1 cellular context compared by ENCODE assay signal in genomic region chr11:122181893-122182292, GRCh38.
TF ChIP-seq lines count a peak whose summit lies in the region.

No MANE protein-coding gene starts in this region.

TF ChIP-seq in K562, 482 proteins besides CTCF, POLR2A, EP300 and RAD21:
- TF ChIP-seq SMAD2 (IDR thresholded peaks at IDR 0.05; ENCODE audit: low read depth, low read length), result no peak
- no peak for TF ChIP-seq FUS (optimal IDR thresholded peaks at IDR 0.05; ENCODE audit: low read depth, low read length)
- no peak for TF ChIP-seq MEIS2 (IDR thresholded peaks at IDR 0.05; ENCODE audit: partially characterized antibody)
- TF ChIP-seq NELFE (IDR thresholded peaks at IDR 0.05; ENCODE audit: insufficient read depth, insufficient read length), result no peak
- TF ChIP-seq C11orf30 (IDR thresholded peaks at IDR 0.05; ENCODE audit: low read depth), result peak; percentile 35; the same call in 1 of the 2 replicates
- peak; percentile 58 for TF ChIP-seq MAFF (IDR thresholded peaks at IDR 0.05; ENCODE audit: low read length)
- no peak for TF ChIP-seq NFRKB (IDR thresholded peaks at IDR 0.05; ENCODE audit: low read depth)
- TF ChIP-seq MAFG (tag; conservative IDR thresholded peaks at IDR 0.05), result peak; percentile 52; the same call in 1 of the 2 replicates
- TF ChIP-seq ZNF143 (CRISPR knock-in tag; IDR thresholded peaks at IDR 0.05), result no peak
- no peak for TF ChIP-seq BRD9 (IDR thresholded peaks at IDR 0.05; ENCODE audit: low read depth, partially characterized antibody)
- TF ChIP-seq, protein P1, sequence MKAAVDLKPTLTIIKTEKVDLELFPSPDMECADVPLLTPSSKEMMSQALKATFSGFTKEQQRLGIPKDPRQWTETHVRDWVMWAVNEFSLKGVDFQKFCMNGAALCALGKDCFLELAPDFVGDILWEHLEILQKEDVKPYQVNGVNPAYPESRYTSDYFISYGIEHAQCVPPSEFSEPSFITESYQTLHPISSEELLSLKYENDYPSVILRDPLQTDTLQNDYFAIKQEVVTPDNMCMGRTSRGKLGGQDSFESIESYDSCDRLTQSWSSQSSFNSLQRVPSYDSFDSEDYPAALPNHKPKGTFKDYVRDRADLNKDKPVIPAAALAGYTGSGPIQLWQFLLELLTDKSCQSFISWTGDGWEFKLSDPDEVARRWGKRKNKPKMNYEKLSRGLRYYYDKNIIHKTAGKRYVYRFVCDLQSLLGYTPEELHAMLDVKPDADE (conservative IDR thresholded peaks at IDR 0.05; ENCODE audit: control insufficient read depth, low read depth, low read length), result no peak
- TF ChIP-seq MAFK (IDR thresholded peaks at IDR 0.05; ENCODE audit: low read length), result peak; percentile 72
- TF ChIP-seq ZNF431 (CRISPR knock-in tag; IDR thresholded peaks at IDR 0.05), result no peak
- TF ChIP-seq ZNF316 (IDR thresholded peaks at IDR 0.05), result peak; percentile 56
- TF ChIP-seq ZNF3 (CRISPR knock-in tag; IDR thresholded peaks at IDR 0.05), result no peak
- TF ChIP-seq SOX6 (IDR thresholded peaks at IDR 0.05), result no peak
- no peak for TF ChIP-seq ZKSCAN1 (IDR thresholded peaks at IDR 0.05; ENCODE audit: low read depth, low read length)
TF ChIP-seq in K562: peak in this region for 5.
